15 cellular contexts compared by ENCODE assay signal in genomic region chr5:181101930-181102674, GRCh38. TPM values are rescaled to one million over a fixed set of nuclear protein-coding genes. Genes with fewer than 3 reads are reported as not detected.
A peak's percentile ranks its signal among the peaks of the same experiment; 100 is the strongest.
DNase-seq lines count a peak whose midpoint lies in the region; ATAC-seq, FAIRE-seq and TF ChIP-seq lines count a peak whose summit lies in the region.
"Not testable (repeated sequence)": the region's sequence is repeated elsewhere in the genome, so short reads cannot be mapped to it uniquely, and the experiment has no call there.
"Had no signal": no experiment of that assay in that cellular context is flagged by ENCODE, and none has a peak within 500 bp of the region (broad histone marks: within the 10 kb centered on the region; RNA-seq: fewer than 3 reads in every experiment).

No MANE protein-coding gene starts in this region.

- H3K36me3 Mint-ChIP-seq in activated CD4-positive, alpha-beta T cell treated with anti-CD3 and anti-CD28 coated beads for 36 hours (ENCODE audit: low read depth); astrocyte (ENCODE audit: low read depth, unreplicated experiment): not testable (repeated sequence)

- H3K9me3 ChIP-seq in A549; Panc1 (ENCODE audit: control insufficient read depth, insufficient read depth, low read depth, low read length); astrocyte (ENCODE audit: insufficient read depth, low read depth, low read length); HepG2 (ENCODE audit: low read length): not testable (repeated sequence)

- ATAC-seq in A549 (peak; percentile 62 to 74), Panc1 (peak; percentile 75)
- ATAC-seq in activated CD4-positive, alpha-beta T cell treated with anti-CD3 and anti-CD28 coated beads for 36 hours = peak; percentile 39
- not testable (repeated sequence) for ATAC-seq in HepG2

- H3K9ac ChIP-seq in astrocyte (ENCODE audit: low read length); HepG2 (ENCODE audit: insufficient read depth, low read depth, low read length): not testable (repeated sequence)

- not testable (repeated sequence) for TF ChIP-seq RAD21 in A549 (conservative IDR thresholded peaks at IDR 0.05 in 1 of 2, IDR thresholded peaks at IDR 0.05 in 1 of 2); HepG2 (CRISPR knock-in tag; IDR thresholded peaks at IDR 0.05)

- not testable (repeated sequence) for H3K27ac Mint-ChIP-seq in activated CD4-positive, alpha-beta T cell treated with anti-CD3 and anti-CD28 coated beads for 36 hours; astrocyte (ENCODE audit: unreplicated experiment)

- intact Hi-C loops in Panc1 (cut with micrococcal nuclease; ENCODE audit: unreplicated experiment) = loop anchor here (10.0 kb wide), 1 partner anchor 53 kb away; no protein-coding TSS in a partner anchor
- intact Hi-C loops in activated CD4-positive, alpha-beta T cell treated with anti-CD3 and anti-CD28 coated beads for 36 hours (cut with DNase I, micrococcal nuclease); HepG2 (cut with micrococcal nuclease; ENCODE audit: unreplicated experiment): not testable (repeated sequence)

- BruUV-seq in Panc1 (replicated peaks; lab: Mats Ljungman, UMichigan) = TSS peak; percentile 99
- BruUV-seq in HepG2 (replicated peaks; lab: Mats Ljungman, UMichigan) = not testable (repeated sequence)

- not testable (repeated sequence) for H2AFZ ChIP-seq in astrocyte (ENCODE audit: low read depth, low read length); HepG2 (ENCODE audit: low read length)

- in situ Hi-C loops in Panc1 (cut with HindIII; ENCODE audit: low pct_unique_long_range_greater_than_20kb, low sequenced_read_pairs); HepG2 (cut with HindIII; ENCODE audit: extremely low pct_ligation_motif_present, low pct_unique_long_range_greater_than_20kb): not testable (repeated sequence)

- peaks cover 37% of the 10 kb centered on the region for H3K27me3 Mint-ChIP-seq in activated CD4-positive, alpha-beta T cell treated with anti-CD3 and anti-CD28 coated beads for 36 hours
- H3K27me3 Mint-ChIP-seq in astrocyte (ENCODE audit: low read depth, unreplicated experiment) = peaks cover 39% of the 10 kb centered on the region

- not testable (repeated sequence) for DNase-seq in A549 (ENCODE audit: low read depth in 1 of 2, low spot score in 1 of 2); GM19239 (ENCODE audit: insufficient read length, low spot score); Panc1 (ENCODE audit: low read depth, low spot score); activated CD4-positive, alpha-beta T cell treated with anti-CD3 and anti-CD28 coated beads for 36 hours; astrocyte (ENCODE audit: low read depth); HepG2 (ENCODE audit: low spot score); urothelium cell line (ENCODE audit: low spot score)

- FAIRE-seq in A549 (lab: Jason Lieb, UNC) = peak; percentile 100
- peak; percentile 95 for FAIRE-seq in GM19239 (lab: Jason Lieb, UNC)
- peak; percentile 99 for FAIRE-seq in astrocyte (lab: Jason Lieb, UNC)
- FAIRE-seq in endometrium (lab: Jason Lieb, UNC) = peak; percentile 15
- peak; percentile 44 for FAIRE-seq in HepG2 (lab: Jason Lieb, UNC)
- peak; percentile 80 for FAIRE-seq in urothelium cell line (lab: Jason Lieb, UNC)

- CTCF ChIA-PET in A549 (lab: Yijun Ruan, JAX); Panc1 (lab: Charles Lee); activated CD4-positive, alpha-beta T cell treated with anti-CD3 and anti-CD28 coated beads for 36 hours (lab: Charles Lee); HepG2 (lab: Yijun Ruan, JAX; ENCODE audit: low intra/inter-chr PET ratio, low total read pairs): not testable (repeated sequence)

- H3K36me3 ChIP-seq in Panc1 (ENCODE audit: control insufficient read depth, insufficient read depth, low read length); astrocyte (ENCODE audit: insufficient read depth, low read length); HepG2 (replicated peaks in 1 of 2; ENCODE audit: control insufficient read depth in 1 of 2, insufficient read depth in 2 of 2, low read length in 2 of 2): not testable (repeated sequence)

- not testable (repeated sequence) for H3K4me2 ChIP-seq in A549; astrocyte (ENCODE audit: low read length); HepG2 (ENCODE audit: low read depth, low read length)

- H3K4me3 Mint-ChIP-seq in activated CD4-positive, alpha-beta T cell treated with anti-CD3 and anti-CD28 coated beads for 36 hours; astrocyte (ENCODE audit: unreplicated experiment): not testable (repeated sequence)

- not testable (repeated sequence) for TF ChIP-seq POLR2A in A549 (IDR thresholded peaks at IDR 0.05; ENCODE audit: low read length); HepG2 (IDR thresholded peaks at IDR 0.05; ENCODE audit: insufficient read depth in 1 of 2, low read depth in 2 of 2, low read length in 2 of 2)

- TF ChIP-seq CTCF in A549 (IDR thresholded peaks at IDR 0.05); Panc1 (IDR thresholded peaks at IDR 0.05); astrocyte (IDR thresholded peaks at IDR 0.05; ENCODE audit: insufficient read depth, low read depth, low read length); HepG2 (CRISPR knock-in tag; IDR thresholded peaks at IDR 0.05): not testable (repeated sequence)

- not testable (repeated sequence) for TF ChIP-seq EP300 in A549 (IDR thresholded peaks at IDR 0.05); HepG2 (IDR thresholded peaks at IDR 0.05; ENCODE audit: low read depth in 2 of 2, low read length in 2 of 2); HepG2 (CRISPR knock-in tag; IDR thresholded peaks at IDR 0.05; ENCODE audit: borderline replicate concordance)

- H3K27me3 ChIP-seq in Panc1 (ENCODE audit: control insufficient read depth, insufficient read depth, low read length) = not testable (repeated sequence)
- peaks cover 18% of the 10 kb centered on the region for H3K27me3 ChIP-seq in astrocyte (ENCODE audit: insufficient read depth, low read length)
- peaks cover 2 to 23% of the 10 kb centered on the region in 2 experiments; a peak in 4 of 5 replicates for H3K27me3 ChIP-seq in HepG2 (ENCODE audit: control insufficient read depth in 1 of 2, insufficient read depth in 2 of 2, low read length in 2 of 2)

- not testable (repeated sequence) for H3K4me1 ChIP-seq in A549; astrocyte (ENCODE audit: insufficient read depth, low read length); HepG2 (ENCODE audit: insufficient read depth, low read length)
- H3K4me1 ChIP-seq in Panc1 (ENCODE audit: control insufficient read depth, insufficient read depth, low read length) = peaks cover 11% of the 10 kb centered on the region

- not testable (repeated sequence) for H3K9me3 Mint-ChIP-seq in activated CD4-positive, alpha-beta T cell treated with anti-CD3 and anti-CD28 coated beads for 36 hours (ENCODE audit: low read depth); astrocyte (ENCODE audit: unreplicated experiment)

- not testable (repeated sequence) for H4K20me1 ChIP-seq in astrocyte (ENCODE audit: insufficient read depth, low read length); HepG2 (ENCODE audit: insufficient read depth, low read length)

- no CpG with 5 or more reads among the region's 30 CpGs for WGBS in A549 (ENCODE audit: missing lambda C conversion rate)
- WGBS in HepG2 (ENCODE audit: low lambda C conversion rate) = no CpG with 5 or more reads among the region's 30 CpGs

- POLR2A ChIA-PET in A549 (lab: Yijun Ruan, JAX); Panc1 (lab: Charles Lee); activated CD4-positive, alpha-beta T cell treated with anti-CD3 and anti-CD28 coated beads for 36 hours (lab: Charles Lee); HepG2 (lab: Yijun Ruan, JAX): not testable (repeated sequence)

- H3K79me2 ChIP-seq in astrocyte (ENCODE audit: insufficient read depth, low read length); HepG2 (ENCODE audit: insufficient read depth, low read length): not testable (repeated sequence)

- peaks cover 12% of the 10 kb centered on the region for H3K4me1 Mint-ChIP-seq in activated CD4-positive, alpha-beta T cell treated with anti-CD3 and anti-CD28 coated beads for 36 hours
- not testable (repeated sequence) for H3K4me1 Mint-ChIP-seq in astrocyte (ENCODE audit: low read depth, unreplicated experiment)

- H3K27ac ChIP-seq in A549; Panc1 (ENCODE audit: low read length); astrocyte (ENCODE audit: low read depth, low read length); HepG2 (ENCODE audit: extremely low read length, insufficient read depth, low read length): not testable (repeated sequence)

- H3K4me3 ChIP-seq in A549; Panc1 (ENCODE audit: low read depth in 2 of 2, low read length in 2 of 2); astrocyte (ENCODE audit: insufficient read depth, low read depth, low read length); HepG2 (replicated peaks in 1 of 3; ENCODE audit: insufficient read depth in 1 of 3, low read depth in 2 of 3, low read length in 3 of 3): not testable (repeated sequence)

RNA-seq across cellular contexts. Expression of gene OR2V1, which starts 28.9 kb away (rescaled TPM):
- polyA plus RNA-seq in A549 (2011; rRNA removed) (not detected in 2 replicates), A549 (2017; fragmentation: RNase III; extraction: RNeasy Plus Mini Kit Qiagen cat#74134 plus additional on column Dnase treatment) (not detected in 3 replicates), HepG2 (2011; rRNA removed) (not detected in 2 replicates)
- not detected in 2 replicates for polyA plus RNA-seq in A549 (2012; cell fraction: cytosol; rRNA removed)
- polyA plus RNA-seq in A549 (2012; cell fraction: nucleus; rRNA removed) = not detected in 2 replicates
- not detected in 2 replicates for polyA minus RNA-seq in A549 (2011; rRNA and poly(A)+ RNA removed)
- total RNA-seq in Panc1 (2021; ENCODE audit: unreplicated experiment) (not detected), astrocyte (not detected in 2 replicates), HepG2 (2016; rRNA removed; fragmentation: Illumina TruSeq; extraction: Trizol) (not detected in 2 replicates)
- not detected for polyA plus RNA-seq in Panc1 (2012; ENCODE audit: insufficient read length)
- total RNA-seq in activated CD4-positive, alpha-beta T cell treated with anti-CD3 and anti-CD28 coated beads for 36 hours = not detected
- not detected in 2 replicates for total RNA-seq in HepG2 (2016; cell fraction: cytosol; rRNA removed; fragmentation: Illumina TruSeq; extraction: Trizol; ENCODE audit: low read depth)
- total RNA-seq in HepG2 (2016; cell fraction: insoluble cytoplasmic fraction; rRNA removed; fragmentation: Illumina TruSeq; extraction: Trizol) = not detected in 2 replicates
- total RNA-seq in HepG2 (2016; cell fraction: membrane; rRNA removed; fragmentation: Illumina TruSeq; extraction: Trizol) = not detected in 2 replicates
- total RNA-seq in HepG2 (2016; cell fraction: nucleus; rRNA removed; fragmentation: Illumina TruSeq; extraction: Trizol) = not detected in 2 replicates
- not detected in 2 replicates for polyA plus RNA-seq in HepG2 (2011; cell fraction: cytosol; rRNA removed)
- not detected in 2 replicates for polyA plus RNA-seq in HepG2 (2011; cell fraction: nucleus; rRNA removed)
- not detected in 2 replicates for polyA plus RNA-seq in HepG2 (2012)
- polyA plus RNA-seq in HepG2 (2016; cell fraction: cytosol; fragmentation: Illumina TruSeq; extraction: Trizol; ENCODE audit: low read depth) = not detected in 2 replicates
- not detected in 2 replicates for polyA plus RNA-seq in HepG2 (2016; cell fraction: insoluble cytoplasmic fraction; fragmentation: Illumina TruSeq; extraction: Trizol; ENCODE audit: low read depth)
- polyA plus RNA-seq in HepG2 (2016; cell fraction: membrane; fragmentation: Illumina TruSeq; extraction: Trizol; ENCODE audit: low read depth) = not detected in 2 replicates
- not detected in 2 replicates for polyA plus RNA-seq in HepG2 (2016; cell fraction: nucleus; fragmentation: Illumina TruSeq; extraction: Trizol; ENCODE audit: insufficient read depth, low read depth)
- polyA minus RNA-seq in HepG2 (2011; rRNA and poly(A)+ RNA removed; ENCODE audit: low replicate concordance) = not detected in 2 replicates
- polyA minus RNA-seq in HepG2 (2011; cell fraction: cytosol; rRNA and poly(A)+ RNA removed) = not detected in 2 replicates
- polyA minus RNA-seq in HepG2 (2011; cell fraction: nucleus; rRNA and poly(A)+ RNA removed) = not detected in 2 replicates
- total RNA-seq: CD4-positive, CD25-positive, alpha-beta regulatory T cell; H7; HT-29; LHCN-M2; Right ventricle myocardium inferior had no signal
- polyA plus RNA-seq: AG04450; CD4-positive, CD25-positive, alpha-beta regulatory T cell had no signal

RNA-seq across cellular contexts. Expression of gene OR2V2, which starts 45.3 kb away (rescaled TPM):
- polyA plus RNA-seq in A549 (2011; rRNA removed) (not detected in 2 replicates), A549 (2017; fragmentation: RNase III; extraction: RNeasy Plus Mini Kit Qiagen cat#74134 plus additional on column Dnase treatment) (not detected in 3 replicates), HepG2 (2011; rRNA removed) (not detected in 2 replicates)
- not detected in 2 replicates for polyA plus RNA-seq in A549 (2012; cell fraction: cytosol; rRNA removed)
- not detected in 2 replicates for polyA plus RNA-seq in A549 (2012; cell fraction: nucleus; rRNA removed)
- polyA minus RNA-seq in A549 (2011; rRNA and poly(A)+ RNA removed) = not detected in 2 replicates
- total RNA-seq in Panc1 (2021; ENCODE audit: unreplicated experiment) (not detected), astrocyte (not detected in 2 replicates), HepG2 (2016; rRNA removed; fragmentation: Illumina TruSeq; extraction: Trizol) (not detected in 2 replicates)
- polyA plus RNA-seq in Panc1 (2012; ENCODE audit: insufficient read length) = not detected
- not detected for total RNA-seq in activated CD4-positive, alpha-beta T cell treated with anti-CD3 and anti-CD28 coated beads for 36 hours
- not detected in 2 replicates for total RNA-seq in HepG2 (2016; cell fraction: cytosol; rRNA removed; fragmentation: Illumina TruSeq; extraction: Trizol; ENCODE audit: low read depth)
- total RNA-seq in HepG2 (2016; cell fraction: insoluble cytoplasmic fraction; rRNA removed; fragmentation: Illumina TruSeq; extraction: Trizol) = not detected in 2 replicates
- not detected in 2 replicates for total RNA-seq in HepG2 (2016; cell fraction: membrane; rRNA removed; fragmentation: Illumina TruSeq; extraction: Trizol)
- total RNA-seq in HepG2 (2016; cell fraction: nucleus; rRNA removed; fragmentation: Illumina TruSeq; extraction: Trizol) = not detected in 2 replicates
- polyA plus RNA-seq in HepG2 (2011; cell fraction: cytosol; rRNA removed) = not detected in 2 replicates
- polyA plus RNA-seq in HepG2 (2011; cell fraction: nucleus; rRNA removed) = not detected in 2 replicates
- polyA plus RNA-seq in HepG2 (2012) = not detected in 2 replicates
- polyA plus RNA-seq in HepG2 (2016; cell fraction: cytosol; fragmentation: Illumina TruSeq; extraction: Trizol; ENCODE audit: low read depth) = not detected in 2 replicates
- not detected in 2 replicates for polyA plus RNA-seq in HepG2 (2016; cell fraction: insoluble cytoplasmic fraction; fragmentation: Illumina TruSeq; extraction: Trizol; ENCODE audit: low read depth)
- not detected in 2 replicates for polyA plus RNA-seq in HepG2 (2016; cell fraction: membrane; fragmentation: Illumina TruSeq; extraction: Trizol; ENCODE audit: low read depth)
- not detected in 2 replicates for polyA plus RNA-seq in HepG2 (2016; cell fraction: nucleus; fragmentation: Illumina TruSeq; extraction: Trizol; ENCODE audit: insufficient read depth, low read depth)
- not detected in 2 replicates for polyA minus RNA-seq in HepG2 (2011; rRNA and poly(A)+ RNA removed; ENCODE audit: low replicate concordance)
- polyA minus RNA-seq in HepG2 (2011; cell fraction: cytosol; rRNA and poly(A)+ RNA removed) = not detected in 2 replicates
- polyA minus RNA-seq in HepG2 (2011; cell fraction: nucleus; rRNA and poly(A)+ RNA removed) = not detected in 2 replicates
- total RNA-seq: CD4-positive, CD25-positive, alpha-beta regulatory T cell; H7; HT-29; LHCN-M2; Right ventricle myocardium inferior; SJCRH30 had no signal
- polyA plus RNA-seq: AG04450; CD4-positive, CD25-positive, alpha-beta regulatory T cell had no signal
